Comparison of ENCODE assay signal across 23 cellular contexts in genomic region chr10:42177077-42177792, GRCh38.
DNase-seq lines count a peak whose midpoint lies in the region; ATAC-seq and TF ChIP-seq lines count a peak whose summit lies in the region.
"Had no signal": no experiment of that assay in that cellular context is flagged by ENCODE, and none has a peak within 500 bp of the region (broad histone marks: within the 10 kb centered on the region; RNA-seq: fewer than 3 reads in every experiment).

No MANE protein-coding gene starts in this region.

- POLR2A ChIA-PET in activated CD4-positive, alpha-beta T cell treated with anti-CD3 and anti-CD28 coated beads for 36 hours (lab: Charles Lee), result no interaction called here
- POLR2A ChIA-PET in naive thymus-derived CD8-positive, alpha-beta T cell (lab: Charles Lee), result no interaction called here
- POLR2A ChIA-PET in WTC11 (lab: Charles Lee), result no interaction called here

- H3K9ac ChIP-seq in BLaER1, result no peak overlapping the region
- H3K9ac ChIP-seq: neural progenitor cell had no signal

- H3K9me3 Mint-ChIP-seq in activated CD4-positive, alpha-beta T cell treated with anti-CD3 and anti-CD28 coated beads for 36 hours (ENCODE audit: low read depth), result peaks cover 5% of the 10 kb centered on the region
- peaks cover 0 to 33% (median 20%) of the 10 kb centered on the region in 9 donors for H3K9me3 Mint-ChIP-seq in naive thymus-derived CD8-positive, alpha-beta T cell
- H3K9me3 Mint-ChIP-seq in WTC11, result peaks cover 65% of the 10 kb centered on the region

- H3K4me3 ChIP-seq in BLaER1 (peak overlapping the region; percentile 41; the same call in 1 of the 2 replicates), MG63 (peak overlapping the region; percentile 7; the same call in 1 of the 2 replicates)
- H3K4me3 ChIP-seq: GM23338, neural progenitor cell, spleen had no signal

- TF ChIP-seq CTCF in WTC11 (IDR thresholded peaks at IDR 0.05), result no peak

- no peaks in the 10 kb centered on the region for H3K36me3 ChIP-seq in BLaER1
- no peaks in the 10 kb centered on the region for H3K36me3 ChIP-seq in MG63
- H3K36me3 ChIP-seq: neural progenitor cell, spleen had no signal

- H3K27me3 Mint-ChIP-seq in activated CD4-positive, alpha-beta T cell treated with anti-CD3 and anti-CD28 coated beads for 36 hours, result peaks cover 45% of the 10 kb centered on the region
- peaks cover 35 to 77% (median 50%) of the 10 kb centered on the region in 5 donors for H3K27me3 Mint-ChIP-seq in naive thymus-derived CD8-positive, alpha-beta T cell
- peaks cover 48% of the 10 kb centered on the region for H3K27me3 Mint-ChIP-seq in WTC11 (ENCODE audit: low read depth)

- intact Hi-C loops in activated CD4-positive, alpha-beta T cell treated with anti-CD3 and anti-CD28 coated beads for 36 hours (cut with DNase I, micrococcal nuclease), result no loop called here

- peaks cover 4% of the 10 kb centered on the region for H3K36me3 Mint-ChIP-seq in activated CD4-positive, alpha-beta T cell treated with anti-CD3 and anti-CD28 coated beads for 36 hours (ENCODE audit: low read depth)
- H3K36me3 Mint-ChIP-seq in naive thymus-derived CD8-positive, alpha-beta T cell, result peaks cover 0 to 26% (median 6%) of the 10 kb centered on the region in 3 donors
- H3K36me3 Mint-ChIP-seq in WTC11, result peaks cover 47% of the 10 kb centered on the region
- H3K36me3 Mint-ChIP-seq: neural progenitor cell had no signal

- H3K9me3 ChIP-seq in BLaER1 (no peaks in the 10 kb centered on the region), MG63 (no peaks in the 10 kb centered on the region)

- H3K27me3 ChIP-seq in BLaER1 (peaks cover 70% of the 10 kb centered on the region), MG63 (peaks cover 5% of the 10 kb centered on the region)
- H3K27me3 ChIP-seq: neural progenitor cell had no signal

- 0 out of 2 replicates have a peak, but pooled peaks cover 7% of the 10 kb centered on the region for H4K20me1 ChIP-seq in BLaER1

- DNase-seq in activated CD4-positive, alpha-beta T cell treated with anti-CD3 and anti-CD28 coated beads for 36 hours, result peak; percentile 7
- DNase-seq in activated CD4-positive, alpha-beta T cell treated with anti-CD3 and anti-CD28 coated beads, Interleukin-2, amount 50 U/mL, for 1 hour, result no peak
- DNase-seq in MG63, result no peak
- DNase-seq in naive thymus-derived CD8-positive, alpha-beta T cell, result no peak
- no peak for DNase-seq in NCI-H1436 treated with DMSO at 0.1 percent for 48 hours (lab: John Stamatoyannopoulos, UW)
- DNase-seq in WTC11 (ENCODE audit: low spot score), result no peak
- DNase-seq in Ammon's horn (ENCODE audit: low spot score), result no peak
- DNase-seq: EL; erythroblast; left cardiac atrium; NCI-H1105; NCI-H2171; NCI-H526 treated with DMSO at 0.1 percent for 48 hours; OCI-M1; Right ventricle myocardium superior; spleen; stimulated activated CD4-positive, alpha-beta T cell treated with anti-CD3 and anti-CD28 coated beads, Interleukin-4, amount 100 ng/mL, for 4 hours had no signal

- H3K4me2 ChIP-seq in BLaER1, result peak overlapping the region; percentile 53
- H3K4me2 ChIP-seq: GM23338, neural progenitor cell had no signal

- no peak overlapping the region for H3K4me3 Mint-ChIP-seq in activated CD4-positive, alpha-beta T cell treated with anti-CD3 and anti-CD28 coated beads for 36 hours
- peak overlapping the region in 6 of 10 donors; percentile 32 to 59 (median 42) for H3K4me3 Mint-ChIP-seq in naive thymus-derived CD8-positive, alpha-beta T cell
- H3K4me3 Mint-ChIP-seq in WTC11, result no peak overlapping the region
- H3K4me3 Mint-ChIP-seq: GM23338, mesothelial cell of epicardium, neural progenitor cell had no signal

- H3K27ac Mint-ChIP-seq in activated CD4-positive, alpha-beta T cell treated with anti-CD3 and anti-CD28 coated beads for 36 hours, result no peak overlapping the region
- no peak overlapping the region for H3K27ac Mint-ChIP-seq in naive thymus-derived CD8-positive, alpha-beta T cell
- no peak overlapping the region for H3K27ac Mint-ChIP-seq in WTC11
- H3K27ac Mint-ChIP-seq: GM23338, mesothelial cell of epicardium, neural progenitor cell had no signal

- H3K4me1 ChIP-seq in BLaER1, result no peaks in the 10 kb centered on the region
- H3K4me1 ChIP-seq: neural progenitor cell had no signal

- no peak overlapping the region for H3K27ac ChIP-seq in BLaER1
- H3K27ac ChIP-seq: neural progenitor cell, spleen had no signal

- H3K4me1 Mint-ChIP-seq in activated CD4-positive, alpha-beta T cell treated with anti-CD3 and anti-CD28 coated beads for 36 hours, result peaks cover 4% of the 10 kb centered on the region
- peaks cover 0 to 5% (median 0%) of the 10 kb centered on the region in 4 donors for H3K4me1 Mint-ChIP-seq in naive thymus-derived CD8-positive, alpha-beta T cell
- H3K4me1 Mint-ChIP-seq in WTC11, result no peaks in the 10 kb centered on the region
- H3K4me1 Mint-ChIP-seq: central memory CD8-positive, alpha-beta T cell; GM23338; mesothelial cell of epicardium; neural progenitor cell had no signal

- ATAC-seq in activated CD4-positive, alpha-beta T cell treated with anti-CD3 and anti-CD28 coated beads for 36 hours, result no peak
- no peak for ATAC-seq in naive thymus-derived CD8-positive, alpha-beta T cell
- ATAC-seq in WTC11, result no peak
- ATAC-seq: activated CD4-positive, CD25-positive, alpha-beta regulatory T cell treated with anti-CD3 and anti-CD28 coated beads, Interleukin-2, amount 50 U/mL, for 24 hours; GM23338; left cardiac atrium had no signal

- CTCF ChIA-PET in activated CD4-positive, alpha-beta T cell treated with anti-CD3 and anti-CD28 coated beads for 36 hours (lab: Charles Lee), result interaction anchor here (0.7 kb wide), 1 partner anchor 548 kb away, joined by 3 read pairs; no protein-coding TSS in a partner anchor
- CTCF ChIA-PET in WTC11 (lab: Charles Lee), result no interaction called here

TF ChIP-seq in WTC11, 78 proteins besides CTCF, POLR2A, EP300 and RAD21 (continues in another document):
- TF ChIP-seq MYBL2 (CRISPR knock-in tag; IDR thresholded peaks at IDR 0.05) (no peak), EMX1 (CRISPR knock-in tag; IDR thresholded peaks at IDR 0.05) (no peak), NFE2L1 (CRISPR knock-in tag; IDR thresholded peaks at IDR 0.05) (no peak), SP1 (CRISPR knock-in tag; conservative IDR thresholded peaks at IDR 0.05) (no peak), ZNF425 (CRISPR knock-in tag; conservative IDR thresholded peaks at IDR 0.05) (no peak), TEAD1 (CRISPR knock-in tag; IDR thresholded peaks at IDR 0.05) (no peak), ZNF512 (CRISPR knock-in tag; IDR thresholded peaks at IDR 0.05; ENCODE audit: borderline replicate concordance) (no peak), ZNF317 (CRISPR knock-in tag; IDR thresholded peaks at IDR 0.05; ENCODE audit: borderline replicate concordance, low read depth) (no peak), ZNF138 (CRISPR knock-in tag; conservative IDR thresholded peaks at IDR 0.05) (no peak), GABPB1 (CRISPR knock-in tag; IDR thresholded peaks at IDR 0.05) (no peak), ATF6 (CRISPR knock-in tag; IDR thresholded peaks at IDR 0.05) (no peak), SMAD3 (CRISPR knock-in tag; IDR thresholded peaks at IDR 0.05; ENCODE audit: borderline replicate concordance) (no peak), IRF2 (CRISPR knock-in tag; IDR thresholded peaks at IDR 0.05; ENCODE audit: borderline replicate concordance, low read depth) (no peak), RORB (CRISPR knock-in tag; IDR thresholded peaks at IDR 0.05) (no peak)

Comparison
In these comparisons a context has a peak if more than half of its experiments do, and no peak if none do; other contexts are left out.
1. H3K4me3 Mint-ChIP-seq: peak in naive thymus-derived CD8-positive, alpha-beta T cell (6 of 10); none in activated CD4-positive, alpha-beta T cell treated with anti-CD3 and anti-CD28 coated beads for 36 hours (single experiment) and WTC11 (single experiment).